Comparison of ENCODE assay signal across 21 cellular contexts in the genomic region with DNA sequence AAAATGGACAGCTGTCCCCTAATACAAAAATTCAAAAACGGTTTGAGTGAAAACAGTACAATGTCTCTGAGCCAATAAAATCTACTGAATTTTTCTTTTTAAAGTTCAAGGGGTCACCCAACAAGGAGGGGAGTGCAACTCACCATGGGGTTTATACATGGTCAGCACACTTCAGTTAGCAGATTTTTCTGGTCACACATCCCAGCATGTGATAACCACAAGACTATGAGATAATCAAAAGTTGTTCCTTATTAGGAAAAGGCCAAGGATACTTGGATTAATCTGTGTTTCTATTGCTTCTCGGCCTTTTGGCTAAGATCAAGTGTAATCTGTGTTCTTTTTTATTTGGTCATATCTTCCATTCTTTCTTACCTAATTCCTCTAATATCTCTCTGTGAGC. TPM values are rescaled to one million over a fixed set of nuclear protein-coding genes. Genes with fewer than 3 reads are reported as not detected.
"Had no signal": no experiment of that assay in that cellular context is flagged by ENCODE, and none has a peak within 500 bp of the region (broad histone marks: within the 10 kb centered on the region; RNA-seq: fewer than 3 reads in every experiment).

No MANE protein-coding gene starts in this region.

- H3K9me3 Mint-ChIP-seq: activated B cell treated with CpG ODN at 0.5 μM for 24 hours; activated CD4-positive, alpha-beta memory T cell treated with anti-CD3 and anti-CD28 coated beads, Interleukin-2, amount 10 ng/mL, durations not matched to agents 7 days and 5 days; activated T-cell treated with anti-CD3 and anti-CD28 coated beads, Interleukin-2, amount 50 U/mL, for 4 hours; central memory CD8-positive, alpha-beta T cell; stimulated activated memory B cell treated with anti-CD40 and anti-IgM and Interleukin-4, amounts not matched to agents 10 μg/mL and 1 μg/mL and 100 μg/mL, for 72 hours had no signal

- H3K27ac ChIP-seq: coronary artery, hepatocyte, ovary, psoas muscle, right lobe of liver, SK-N-MC, upper lobe of right lung had no signal

- H3K9me3 ChIP-seq: ovary, psoas muscle, right lobe of liver, upper lobe of right lung had no signal

- H3K27me3 ChIP-seq: hepatocyte, ovary, right lobe of liver, upper lobe of right lung had no signal

- H3K4me3 Mint-ChIP-seq: activated B cell treated with CpG ODN at 0.5 μM for 24 hours; activated CD4-positive, alpha-beta memory T cell treated with anti-CD3 and anti-CD28 coated beads, Interleukin-2, amount 10 ng/mL, durations not matched to agents 7 days and 5 days; activated T-cell treated with anti-CD3 and anti-CD28 coated beads, Interleukin-2, amount 50 U/mL, for 4 hours; central memory CD8-positive, alpha-beta T cell; natural killer cell; stimulated activated memory B cell treated with anti-CD40 and anti-IgM and Interleukin-4, amounts not matched to agents 10 μg/mL and 1 μg/mL and 100 μg/mL, for 72 hours had no signal

- DNase-seq: activated B cell treated with CpG ODN at 0.5 μM for 24 hours; activated CD4-positive, alpha-beta memory T cell treated with anti-CD3 and anti-CD28 coated beads, Interleukin-2, amount 10 ng/mL, durations not matched to agents 7 days and 5 days; activated CD4-positive, alpha-beta T cell treated with anti-CD3 and anti-CD28 coated beads for 4 hours; activated naive CD4-positive, alpha-beta T cell treated with anti-CD3 and anti-CD28 coated beads, Interleukin-2, amount 50 U/mL, for 16 hours; activated T-cell treated with anti-CD3 and anti-CD28 coated beads, Interleukin-2, amount 50 U/mL, for 4 hours; aorta; effector CD4-positive, alpha-beta T cell; left cardiac atrium; natural killer cell; ovary; psoas muscle; right lobe of liver; stimulated activated CD4-positive, alpha-beta T cell treated with anti-CD3 and anti-CD28 coated beads, Interleukin-4, amount 100 ng/mL, for 4 hours; upper lobe of right lung had no signal

- H3K4me1 ChIP-seq: psoas muscle, right lobe of liver, upper lobe of right lung had no signal

- ATAC-seq: activated T-cell treated with anti-CD3 and anti-CD28 coated beads, Interleukin-2, amount 50 U/mL, for 4 hours; left cardiac atrium; natural killer cell; psoas muscle; right lobe of liver; stimulated activated memory B cell treated with anti-CD40 and anti-IgM and Interleukin-4, amounts not matched to agents 10 μg/mL and 1 μg/mL and 100 μg/mL, for 72 hours; upper lobe of right lung had no signal

- H3K27me3 Mint-ChIP-seq: activated CD4-positive, alpha-beta memory T cell treated with anti-CD3 and anti-CD28 coated beads, Interleukin-2, amount 10 ng/mL, durations not matched to agents 7 days and 5 days; central memory CD8-positive, alpha-beta T cell had no signal

- H3K36me3 Mint-ChIP-seq: natural killer cell; stimulated activated memory B cell treated with anti-CD40 and anti-IgM and Interleukin-4, amounts not matched to agents 10 μg/mL and 1 μg/mL and 100 μg/mL, for 72 hours had no signal

- H3K36me3 ChIP-seq: ovary, right lobe of liver, upper lobe of right lung had no signal

- H3K4me1 Mint-ChIP-seq: activated B cell treated with CpG ODN at 0.5 μM for 24 hours; activated CD4-positive, alpha-beta memory T cell treated with anti-CD3 and anti-CD28 coated beads, Interleukin-2, amount 10 ng/mL, durations not matched to agents 7 days and 5 days; central memory CD8-positive, alpha-beta T cell; stimulated activated memory B cell treated with anti-CD40 and anti-IgM and Interleukin-4, amounts not matched to agents 10 μg/mL and 1 μg/mL and 100 μg/mL, for 72 hours had no signal

- H3K27ac Mint-ChIP-seq: activated B cell treated with CpG ODN at 0.5 μM for 24 hours; activated CD4-positive, alpha-beta memory T cell treated with anti-CD3 and anti-CD28 coated beads, Interleukin-2, amount 10 ng/mL, durations not matched to agents 7 days and 5 days; natural killer cell; stimulated activated memory B cell treated with anti-CD40 and anti-IgM and Interleukin-4, amounts not matched to agents 10 μg/mL and 1 μg/mL and 100 μg/mL, for 72 hours had no signal

- H3K4me3 ChIP-seq: coronary artery, hepatocyte, ovary, psoas muscle, right lobe of liver, SK-N-MC, smooth muscle cell, upper lobe of right lung had no signal

RNA-seq across cellular contexts. Expression of a gene that starts 31.6 kb away (rescaled TPM):
- total RNA-seq: activated B cell treated with CpG ODN at 0.5 μM for 24 hours; activated CD4-positive, alpha-beta memory T cell treated with anti-CD3 and anti-CD28 coated beads, Interleukin-2, amount 10 ng/mL, durations not matched to agents 7 days and 5 days; activated T-cell treated with anti-CD3 and anti-CD28 coated beads, Interleukin-2, amount 50 U/mL, for 4 hours; glomerular endothelial cell; left cardiac atrium; natural killer cell; psoas muscle; right lobe of liver; smooth muscle cell; upper lobe of right lung had no signal
